In genomic region chr19:49316284-49316683, GRCh38 we compare ENCODE assay signal across 36 cellular contexts. TPM values are rescaled to one million over a fixed set of nuclear protein-coding genes. Genes with fewer than 3 reads are reported as not detected.
"Had no signal": no experiment of that assay in that cellular context is flagged by ENCODE, and none has a peak within 500 bp of the region (broad histone marks: within the 10 kb centered on the region; RNA-seq: fewer than 3 reads in every experiment).

No MANE protein-coding gene starts in this region.

- H3K27ac ChIP-seq: brain microvascular endothelial cell, esophagus muscularis mucosa, gastroesophageal sphincter, heart right ventricle, hepatocyte, WERI-Rb-1 had no signal

- FAIRE-seq: astrocyte had no signal

- DNase-seq: activated CD4-positive, alpha-beta T cell treated with anti-CD3 and anti-CD28 coated beads for 4 hours; activated CD4-positive, alpha-beta T cell treated with anti-CD3 and anti-CD28 coated beads, Interleukin-2, amount 50 U/mL, for 1 hour; activated CD4-positive, alpha-beta T cell treated with anti-CD3 and anti-CD28 coated beads, Interleukin-2, amount 50 U/mL, for 48 hours; activated CD4-positive, CD25-positive, alpha-beta regulatory T cell; activated CD4-positive, CD25-positive, alpha-beta regulatory T cell treated with anti-CD3 and anti-CD28 coated beads, Interleukin-2, amount 50 U/mL, for 72 hours; activated CD8-positive, alpha-beta memory T cell treated with anti-CD3 and anti-CD28 coated beads for 24 hours; activated CD8-positive, alpha-beta T cell treated with anti-CD3 and anti-CD28 coated beads for 36 hours; activated effector memory CD4-positive, alpha-beta T cell treated with Interleukin-2 at 50 U/mL for 16 hours; activated gamma-delta T cell treated with Interleukin-2 at 50 U/mL for 16 hours; activated naive CD4-positive, alpha-beta T cell treated with anti-CD3 and anti-CD28 coated beads, Interleukin-2, amount 50 U/mL, for 16 hours; activated naive CD4-positive, alpha-beta T cell treated with Interleukin-2 at 50 U/mL for 16 hours; activated T-cell treated with anti-CD3 and anti-CD28 coated beads, Interleukin-2, amount 50 U/mL, for 4 hours; amniotic stem cell; anterior cingulate cortex; brain microvascular endothelial cell; caudate nucleus; cortex of kidney; dermis blood vessel endothelial cell; effector CD4-positive, alpha-beta T cell; effector memory CD8-positive, alpha-beta T cell; erythroblast; foreskin melanocyte; heart right ventricle; T1000; WERI-Rb-1 had no signal

- H3K27me3 Mint-ChIP-seq: activated CD8-positive, alpha-beta T cell treated with anti-CD3 and anti-CD28 coated beads for 36 hours; activated naive CD8-positive, alpha-beta T cell; activated T-helper 17 cell treated with anti-CD3 and anti-CD28 coated beads, Interleukin-2, amount 50 U/mL, for 72 hours; effector memory CD8-positive, alpha-beta T cell had no signal

- H2AFZ ChIP-seq: hepatocyte had no signal

- H3K27ac Mint-ChIP-seq: activated CD8-positive, alpha-beta T cell treated with anti-CD3 and anti-CD28 coated beads for 36 hours; activated naive CD8-positive, alpha-beta T cell; activated T-helper 17 cell treated with anti-CD3 and anti-CD28 coated beads, Interleukin-2, amount 50 U/mL, for 72 hours; effector memory CD8-positive, alpha-beta T cell; T-helper 1 cell treated with Interleukin-12 subunit alpha and Interleukin-12 subunit beta and Interleukin-4 antibody, amounts not matched to agents 30 μg/mL and 1 μg/mL, for 36 hours had no signal

- H3K79me2 ChIP-seq: hepatocyte had no signal

- H3K4me3 ChIP-seq: esophagus muscularis mucosa, gastroesophageal sphincter, heart right ventricle, hepatocyte had no signal

- H3K27me3 ChIP-seq: brain microvascular endothelial cell, esophagus muscularis mucosa, gastroesophageal sphincter, heart right ventricle, hepatocyte had no signal

- H3K36me3 ChIP-seq: brain microvascular endothelial cell, WERI-Rb-1 had no signal

- H3K4me3 Mint-ChIP-seq: activated CD8-positive, alpha-beta T cell treated with anti-CD3 and anti-CD28 coated beads for 36 hours; activated naive CD8-positive, alpha-beta T cell; activated T-cell treated with anti-CD3 and anti-CD28 coated beads, Interleukin-2, amount 50 U/mL, for 4 hours; activated T-helper 17 cell treated with anti-CD3 and anti-CD28 coated beads, Interleukin-2, amount 50 U/mL, for 72 hours; effector memory CD8-positive, alpha-beta T cell; T-helper 1 cell treated with Interleukin-12 subunit alpha and Interleukin-12 subunit beta and Interleukin-4 antibody, amounts not matched to agents 30 μg/mL and 1 μg/mL, for 36 hours had no signal

- ATAC-seq: activated CD8-positive, alpha-beta T cell treated with anti-CD3 and anti-CD28 coated beads for 36 hours; activated T-cell treated with anti-CD3 and anti-CD28 coated beads, Interleukin-2, amount 50 U/mL, for 4 hours; activated T-helper 17 cell treated with anti-CD3 and anti-CD28 coated beads, Interleukin-2, amount 50 U/mL, for 72 hours; effector memory CD8-positive, alpha-beta T cell; gastroesophageal sphincter; heart right ventricle had no signal

- H3K4me1 ChIP-seq: esophagus muscularis mucosa, gastroesophageal sphincter had no signal

- H3K9me3 Mint-ChIP-seq: activated T-helper 17 cell treated with anti-CD3 and anti-CD28 coated beads, Interleukin-2, amount 50 U/mL, for 72 hours; effector memory CD8-positive, alpha-beta T cell had no signal

- H3K4me2 ChIP-seq: hepatocyte had no signal

RNA-seq across cellular contexts. Expression of gene SLC6A16, which starts 8.7 kb away (rescaled TPM):
- total RNA-seq: fibroblast of villous mesenchyme had no signal

RNA-seq across cellular contexts. Expression of gene CD37, which starts 18.9 kb away (rescaled TPM):
- total RNA-seq: chondrocyte, dermis blood vessel endothelial cell, fibroblast of villous mesenchyme, glomerular endothelial cell had no signal

RNA-seq across cellular contexts. Expression of gene TEAD2, which starts 45.9 kb away (rescaled TPM):
- total RNA-seq: activated CD8-positive, alpha-beta T cell treated with anti-CD3 and anti-CD28 coated beads for 36 hours; T-helper 2 cell treated with Interferon-gamma antibody and Interleukin-4, amounts not matched to agents 100 ng/mL and 5 ng/mL, for 36 hours had no signal

RNA-seq across cellular contexts. Expression of gene DKKL1, which starts 47.4 kb away (rescaled TPM):
- total RNA-seq: activated CD8-positive, alpha-beta T cell treated with anti-CD3 and anti-CD28 coated beads for 36 hours; activated T-cell treated with anti-CD3 and anti-CD28 coated beads, Interleukin-2, amount 50 U/mL, for 4 hours; activated T-helper 17 cell treated with anti-CD3 and anti-CD28 coated beads, Interleukin-2, amount 50 U/mL, for 72 hours; dermis blood vessel endothelial cell; fibroblast of villous mesenchyme; gastroesophageal sphincter; T-helper 2 cell treated with Interferon-gamma antibody and Interleukin-4, amounts not matched to agents 100 ng/mL and 5 ng/mL, for 36 hours had no signal
